8 cellular contexts compared by ENCODE assay signal in the genomic region with DNA sequence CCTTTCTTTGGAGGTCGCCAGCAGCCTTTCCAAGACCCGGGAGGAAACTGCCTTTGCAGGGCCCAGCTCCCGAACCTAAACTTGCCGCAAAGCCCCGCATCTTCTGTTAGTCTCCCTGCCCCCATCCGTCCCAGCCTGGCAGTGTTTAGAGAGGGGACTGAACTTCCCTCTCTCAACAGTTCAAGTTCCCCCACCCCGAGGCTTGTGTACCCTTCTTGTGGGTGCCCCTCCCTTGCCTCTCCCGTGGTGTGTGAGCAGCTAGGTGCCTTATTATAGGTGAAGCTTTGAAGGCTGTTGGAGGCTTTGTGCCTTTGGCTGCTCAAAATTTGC.
DNase-seq lines count a peak whose midpoint lies in the region; ATAC-seq lines count a peak whose summit lies in the region.

No MANE protein-coding gene starts in this region.

- no peak overlapping the region for H3K27ac ChIP-seq in iPS-18a (ENCODE audit: low read length)

- peak overlapping the region; percentile 87 for H3K4me3 ChIP-seq in iPS-18a (ENCODE audit: low read length)

- peaks cover 38% of the 10 kb centered on the region for H3K27me3 ChIP-seq in iPS-18a (ENCODE audit: control insufficient read depth, insufficient read depth, low read length)

- H3K36me3 ChIP-seq in iPS-18a (ENCODE audit: control insufficient read depth, low read depth, low read length), result no peaks in the 10 kb centered on the region

- H3K4me1 ChIP-seq in iPS-18a (ENCODE audit: control insufficient read depth, low read depth, low read length), result peaks cover 14% of the 10 kb centered on the region

- H3K9me3 ChIP-seq in iPS-18a (ENCODE audit: control insufficient read depth, low read depth, low read length), result no peaks in the 10 kb centered on the region

- ATAC-seq in stimulated activated naive CD8-positive, alpha-beta T cell treated with anti-CD3 and anti-CD28 coated beads, Interleukin-15, Interleukin-2, amounts not matched to agents 100 U/mL and 50 U/mL, for 24 hours, result no peak
- ATAC-seq in GM21367 (IDR thresholded peaks at IDR 0.05; ENCODE audit: unreplicated experiment), result no peak

- H3K9ac ChIP-seq in iPS-18a (ENCODE audit: low read length), result peak overlapping the region; percentile 69

- DNase-seq in stimulated activated CD4-positive, alpha-beta T cell treated with anti-CD3 and anti-CD28 coated beads, Interleukin-4, amount 100 ng/mL, for 1 hour, result peak; percentile 33
- DNase-seq in stimulated activated CD4-positive, alpha-beta T cell treated with anti-CD3 and anti-CD28 coated beads, Interleukin-12 subunit alpha, Interleukin-12 subunit beta, amount 100 ng/mL, for 4 hours, result no peak
- peak; percentile 77 for DNase-seq in activated effector memory CD4-positive, alpha-beta T cell treated with anti-CD3 and anti-CD28 coated beads, Interleukin-2, amount 50 U/mL, for 16 hours
- peak; percentile 44 for DNase-seq in stimulated activated naive CD8-positive, alpha-beta T cell treated with anti-CD3 and anti-CD28 coated beads, Interleukin-15, Interleukin-2, amounts not matched to agents 100 U/mL and 50 U/mL, for 24 hours
- DNase-seq in NCI-H1436 (lab: John Stamatoyannopoulos, UW) (no peak), NK-92 (lab: John Stamatoyannopoulos, UW; ENCODE audit: unreplicated experiment) (no peak)

Comparison
In these comparisons a context has a peak if more than half of its experiments do, and no peak if none do; other contexts are left out.
1. DNase-seq: peak in stimulated activated CD4-positive, alpha-beta T cell treated with anti-CD3 and anti-CD28 coated beads, Interleukin-4, amount 100 ng/mL, for 1 hour (single experiment), activated effector memory CD4-positive, alpha-beta T cell treated with anti-CD3 and anti-CD28 coated beads, Interleukin-2, amount 50 U/mL, for 16 hours (single experiment) and stimulated activated naive CD8-positive, alpha-beta T cell treated with anti-CD3 and anti-CD28 coated beads, Interleukin-15, Interleukin-2, amounts not matched to agents 100 U/mL and 50 U/mL, for 24 hours (single experiment); none in stimulated activated CD4-positive, alpha-beta T cell treated with anti-CD3 and anti-CD28 coated beads, Interleukin-12 subunit alpha, Interleukin-12 subunit beta, amount 100 ng/mL, for 4 hours (single experiment), NCI-H1436 (single experiment) and NK-92 (single experiment).